ENCODE assay signal across 1 cellular context in the genomic region with DNA sequence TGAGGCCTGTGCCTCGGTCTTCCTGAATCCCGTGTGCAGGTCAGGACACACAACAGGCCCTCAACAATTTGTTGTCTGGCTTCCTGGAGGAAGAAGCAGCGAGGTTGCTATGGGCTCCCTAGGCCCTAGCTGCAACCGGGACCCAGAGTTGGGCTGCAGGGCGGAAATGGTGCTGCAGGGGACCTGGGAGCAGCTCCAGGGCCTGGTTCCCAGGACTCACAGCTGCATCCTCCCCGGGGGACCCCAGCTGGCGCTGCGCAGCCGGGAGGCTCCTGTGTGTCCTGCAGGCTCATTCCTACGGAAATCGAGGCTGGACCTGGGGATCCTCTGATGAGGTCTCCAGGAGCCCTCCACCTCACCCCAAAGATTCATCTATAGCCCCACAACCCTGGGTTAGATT.
A peak's percentile ranks its signal among the peaks of the same experiment; 100 is the strongest.
TF ChIP-seq lines count a peak whose summit lies in the region.

No MANE protein-coding gene starts in this region.

TF ChIP-seq in H1, 55 proteins besides CTCF, POLR2A, EP300 and RAD21:
- TF ChIP-seq KDM4A (IDR thresholded peaks at IDR 0.05; ENCODE audit: low read depth, low read length, severe bottlenecking) = peak; percentile 6
- no peak for TF ChIP-seq CHD1 (IDR thresholded peaks at IDR 0.05; ENCODE audit: low read depth, low read length)
